13 cellular contexts compared by ENCODE assay signal in genomic region chr16:23026777-23027362, GRCh38.
A peak's percentile ranks its signal among the peaks of the same experiment; 100 is the strongest.
DNase-seq lines count a peak whose midpoint lies in the region; ATAC-seq, FAIRE-seq and TF ChIP-seq lines count a peak whose summit lies in the region.
"Had no signal": no experiment of that assay in that cellular context is flagged by ENCODE, and none has a peak within 500 bp of the region (broad histone marks: within the 10 kb centered on the region; RNA-seq: fewer than 3 reads in every experiment).

No MANE protein-coding gene starts in this region.

- no peak overlapping the region for H3K27ac Mint-ChIP-seq in activated CD8-positive, alpha-beta memory T cell treated with anti-CD3 and anti-CD28 coated beads, Interleukin-2, amount 10 ng/mL, durations not matched to agents 7 days and 5 days

- ATAC-seq in DND-41 (ENCODE audit: insufficient read depth, low read depth) (peak; percentile 80), psoas muscle (no peak)
- no peak for ATAC-seq in activated CD8-positive, alpha-beta memory T cell treated with anti-CD3 and anti-CD28 coated beads, Interleukin-2, amount 10 ng/mL, durations not matched to agents 7 days and 5 days

- no peak overlapping the region for H3K9ac ChIP-seq in DND-41 (ENCODE audit: low read depth, low read length)

- no peaks in the 10 kb centered on the region for H3K4me1 Mint-ChIP-seq in activated CD8-positive, alpha-beta memory T cell treated with anti-CD3 and anti-CD28 coated beads, Interleukin-2, amount 10 ng/mL, durations not matched to agents 7 days and 5 days

- H4K20me1 ChIP-seq in DND-41 (ENCODE audit: insufficient read depth, low read length), result no peaks in the 10 kb centered on the region

- no peak for FAIRE-seq in HTR-8/SVneo (lab: Jason Lieb, UNC)
- FAIRE-seq: endometrium had no signal

- H3K4me3 ChIP-seq in DND-41 (ENCODE audit: low read depth in 1 of 2, low read length in 2 of 2) (no peak overlapping the region), astrocyte of the spinal cord (ENCODE audit: low read depth, low read length) (no peak overlapping the region), psoas muscle (no peak overlapping the region)
- H3K4me3 ChIP-seq: tibial artery had no signal

- H3K9me3 ChIP-seq in DND-41 (ENCODE audit: insufficient read depth, low read length, severe bottlenecking) (no peaks in the 10 kb centered on the region), psoas muscle (no peaks in the 10 kb centered on the region)
- H3K9me3 ChIP-seq: tibial artery had no signal

- no peak for TF ChIP-seq CTCF in DND-41 (IDR thresholded peaks at IDR 0.05; ENCODE audit: borderline replicate concordance, extremely low read depth, low read length, poor library complexity, severe bottlenecking)
- no peak for TF ChIP-seq CTCF in astrocyte of the spinal cord (IDR thresholded peaks at IDR 0.05; ENCODE audit: low read depth, low read length)
- no peak for TF ChIP-seq CTCF in psoas muscle (IDR thresholded peaks at IDR 0.05)

- H3K36me3 Mint-ChIP-seq in activated CD8-positive, alpha-beta memory T cell treated with anti-CD3 and anti-CD28 coated beads, Interleukin-2, amount 10 ng/mL, durations not matched to agents 7 days and 5 days, result no peaks in the 10 kb centered on the region

- peak; percentile 58 for DNase-seq in DND-41
- DNase-seq in HTR-8/SVneo (ENCODE audit: insufficient read length, low spot score), result peak; percentile 13
- DNase-seq in astrocyte of the spinal cord (ENCODE audit: low read depth, low spot score), result peak; percentile 5
- peak; percentile 25 for DNase-seq in kidney glomerular epithelial cell (lab: John Stamatoyannopoulos, UW)
- DNase-seq in psoas muscle, result no peak
- no peak for DNase-seq in NCI-H82 (lab: John Stamatoyannopoulos, UW)
- DNase-seq in activated CD8-positive, alpha-beta memory T cell treated with anti-CD3 and anti-CD28 coated beads, Interleukin-2, amount 10 ng/mL, durations not matched to agents 7 days and 5 days, result no peak
- no peak for DNase-seq in stimulated activated CD4-positive, alpha-beta T cell treated with anti-CD3 and anti-CD28 coated beads, Interleukin-4, amount 100 ng/mL, for 1 hour
- DNase-seq: DMS79 treated with DMSO at 0.1 percent for 48 hours, NCI-H1417 treated with DMSO at 0.1 percent for 48 hours, T-helper 1 cell, tibial artery had no signal

- CTCF ChIA-PET in activated CD8-positive, alpha-beta memory T cell treated with anti-CD3 and anti-CD28 coated beads, Interleukin-2, amount 10 ng/mL, durations not matched to agents 7 days and 5 days (lab: Charles Lee), result no interaction called here

- in situ Hi-C loops in astrocyte of the spinal cord (cut with HindIII; ENCODE audit: low sequenced_read_pairs), result no loop called here

- no peaks in the 10 kb centered on the region for H3K9me3 Mint-ChIP-seq in activated CD8-positive, alpha-beta memory T cell treated with anti-CD3 and anti-CD28 coated beads, Interleukin-2, amount 10 ng/mL, durations not matched to agents 7 days and 5 days (ENCODE audit: low read depth)

- no peaks in the 10 kb centered on the region for H3K36me3 ChIP-seq in DND-41 (ENCODE audit: insufficient read depth, low read length)
- no peaks in the 10 kb centered on the region for H3K36me3 ChIP-seq in psoas muscle (ENCODE audit: insufficient read depth in 1 of 2, low read depth in 1 of 2)
- H3K36me3 ChIP-seq: tibial artery had no signal

- 25 to 34% (median 27%) methylated on average over 4 of the region's 4 CpGs for WGBS in psoas muscle, 3 donors

- no peak overlapping the region for H2AFZ ChIP-seq in DND-41 (ENCODE audit: low read depth, low read length)

- H3K27me3 Mint-ChIP-seq in activated CD8-positive, alpha-beta memory T cell treated with anti-CD3 and anti-CD28 coated beads, Interleukin-2, amount 10 ng/mL, durations not matched to agents 7 days and 5 days, result peaks cover 3% of the 10 kb centered on the region

- no peak overlapping the region for H3K4me3 Mint-ChIP-seq in activated CD8-positive, alpha-beta memory T cell treated with anti-CD3 and anti-CD28 coated beads, Interleukin-2, amount 10 ng/mL, durations not matched to agents 7 days and 5 days

- no peaks in the 10 kb centered on the region for H3K79me2 ChIP-seq in DND-41 (ENCODE audit: insufficient read depth, low read length)

- no peaks in the 10 kb centered on the region for H3K4me1 ChIP-seq in DND-41 (ENCODE audit: insufficient read depth, low read length)
- H3K4me1 ChIP-seq in psoas muscle, result no peaks in the 10 kb centered on the region
- H3K4me1 ChIP-seq: tibial artery had no signal

- H3K27ac ChIP-seq in DND-41 (ENCODE audit: low read length) (no peak overlapping the region), psoas muscle (no peak overlapping the region)
- H3K27ac ChIP-seq: tibial artery had no signal

- intact Hi-C loops in psoas muscle (cut with DNase I), result no loop called here

- H3K27me3 ChIP-seq in DND-41 (ENCODE audit: insufficient read depth, low read length, poor library complexity) (no peaks in the 10 kb centered on the region), psoas muscle (ENCODE audit: insufficient read depth in 3 of 3, low read length in 2 of 3) (peaks cover 0 to 16% (median 0%) of the 10 kb centered on the region in 3 donors)

- H3K4me2 ChIP-seq in DND-41 (ENCODE audit: insufficient read depth, low read length), result no peak overlapping the region

Comparison
In these comparisons a context has a peak if more than half of its experiments do, and no peak if none do; other contexts are left out.
1. DNase-seq: peak in DND-41 (single experiment), HTR-8/SVneo (single experiment), astrocyte of the spinal cord (single experiment) and kidney glomerular epithelial cell (single experiment); none in psoas muscle (0 of 2), NCI-H82 (single experiment), activated CD8-positive, alpha-beta memory T cell treated with anti-CD3 and anti-CD28 coated beads, Interleukin-2, amount 10 ng/mL, durations not matched to agents 7 days and 5 days (single experiment) and stimulated activated CD4-positive, alpha-beta T cell treated with anti-CD3 and anti-CD28 coated beads, Interleukin-4, amount 100 ng/mL, for 1 hour (single experiment).